ENCODE assay signal across 18 cellular contexts in genomic region chr19:35446194-35446593, GRCh38. TPM values are rescaled to one million over a fixed set of nuclear protein-coding genes. Genes with fewer than 3 reads are reported as not detected.
DNase-seq lines count a peak whose midpoint lies in the region; ATAC-seq lines count a peak whose summit lies in the region.
"Had no signal": no experiment of that assay in that cellular context is flagged by ENCODE, and none has a peak within 500 bp of the region (broad histone marks: within the 10 kb centered on the region; RNA-seq: fewer than 3 reads in every experiment).

No MANE protein-coding gene starts in this region.

- H3K27ac ChIP-seq in GM23248: no peak overlapping the region
- H3K27ac ChIP-seq: 22Rv1, body of pancreas, right atrium auricular region, thoracic aorta had no signal

- ATAC-seq in activated T-cell treated with anti-CD3 and anti-CD28 coated beads, Interleukin-2, amount 50 U/mL, for 4 hours: peak; percentile 70 to 79
- ATAC-seq in natural killer cell treated with Interleukin-12 subunit alpha and Interleukin-12 subunit beta and Interleukin-15 and Interleukin-18, amount 100 ng/mL, for 72 hours: peak; percentile 92 to 96
- ATAC-seq: body of pancreas, PC-3 had no signal

- H3F3A ChIP-seq in GM23248 (ENCODE audit: insufficient read depth): no peaks in the 10 kb centered on the region

- H3K27me3 Mint-ChIP-seq in activated T-cell treated with anti-CD3 and anti-CD28 coated beads, Interleukin-2, amount 50 U/mL, for 4 hours (ENCODE audit: low read depth): peaks cover 8% of the 10 kb centered on the region
- H3K27me3 Mint-ChIP-seq in natural killer cell treated with Interleukin-12 subunit alpha and Interleukin-12 subunit beta and Interleukin-15 and Interleukin-18, amount 100 ng/mL, for 72 hours: peaks cover 0 to 2% of the 10 kb centered on the region in 2 donors

- H3K9me2 ChIP-seq in GM23248 (ENCODE audit: insufficient read depth): no peaks in the 10 kb centered on the region

- H3K36me3 ChIP-seq in MG63 (no peaks in the 10 kb centered on the region), GM23248 (ENCODE audit: low read depth) (no peaks in the 10 kb centered on the region)
- H3K36me3 ChIP-seq: right atrium auricular region, thoracic aorta had no signal

- no peaks in the 10 kb centered on the region for H4K20me1 ChIP-seq in GM23248 (ENCODE audit: insufficient read depth)

- H3K9me3 ChIP-seq in MG63 (no peaks in the 10 kb centered on the region), GM23248 (ENCODE audit: low read depth) (no peaks in the 10 kb centered on the region)
- H3K9me3 ChIP-seq: body of pancreas, right atrium auricular region, thoracic aorta had no signal

- H3K4me3 Mint-ChIP-seq in activated T-cell treated with anti-CD3 and anti-CD28 coated beads, Interleukin-2, amount 50 U/mL, for 4 hours: no peak overlapping the region
- peak overlapping the region; percentile 81 for H3K4me3 Mint-ChIP-seq in natural killer cell treated with Interleukin-12 subunit alpha and Interleukin-12 subunit beta and Interleukin-15 and Interleukin-18, amount 100 ng/mL, for 72 hours

- no peak overlapping the region for H3K9ac ChIP-seq in GM23248

- 23 to 27% methylated on average over 11 of the region's 11 CpGs for WGBS in GM23248 (ENCODE audit: low coverage in 1 of 2, low lambda C conversion rate in 2 of 2, missing lambda C conversion rate in 2 of 2), 2 experiments

- H3K27me3 ChIP-seq in MG63: peaks cover 27% of the 10 kb centered on the region
- H3K27me3 ChIP-seq in GM23248 (replicated peaks; ENCODE audit: insufficient read depth): peaks cover 48% of the 10 kb centered on the region
- H3K27me3 ChIP-seq: right atrium auricular region had no signal

- H3K4me3 ChIP-seq in MG63 (no peak overlapping the region), GM23248 (no peak overlapping the region)
- H3K4me3 ChIP-seq: body of pancreas, right atrium auricular region, thoracic aorta had no signal

- H3K4me2 ChIP-seq in GM23248 (ENCODE audit: unreplicated experiment): no peak overlapping the region

- no peaks in the 10 kb centered on the region for H3K36me3 Mint-ChIP-seq in activated T-cell treated with anti-CD3 and anti-CD28 coated beads, Interleukin-2, amount 50 U/mL, for 4 hours (ENCODE audit: insufficient read depth)
- no peaks in the 10 kb centered on the region for H3K36me3 Mint-ChIP-seq in natural killer cell treated with Interleukin-12 subunit alpha and Interleukin-12 subunit beta and Interleukin-15 and Interleukin-18, amount 100 ng/mL, for 72 hours

- DNase-seq in SIG-M5 treated with dmso at 0.1 percent for 504 hours (lab: John Stamatoyannopoulos, UW; ENCODE audit: unreplicated experiment) (peak; percentile 28), SIG-M5 (lab: John Stamatoyannopoulos, UW) (no peak), MV-4-11 (lab: John Stamatoyannopoulos, UW) (peak; percentile 85), MG63 (no peak), GM23248 (no peak), kidney tubule cell (ENCODE audit: low spot score) (no peak)
- no peak for DNase-seq in activated T-cell treated with anti-CD3 and anti-CD28 coated beads, Interleukin-2, amount 50 U/mL, for 4 hours
- peak; percentile 69 for DNase-seq in natural killer cell treated with Interleukin-12 subunit alpha and Interleukin-12 subunit beta and Interleukin-15 and Interleukin-18, amount 100 ng/mL, for 72 hours (ENCODE audit: low spot score)
- DNase-seq: activated CD8-positive, alpha-beta memory T cell treated with anti-CD3 and anti-CD28 coated beads, Interleukin-2, amount 50 U/mL, for 48 hours; body of pancreas; Calu3; kidney; PC-3 had no signal

- in situ Hi-C loops in GM23248 (cut with MboI): no loop called here

- no peak overlapping the region for H2AFZ ChIP-seq in GM23248

- H3K4me1 ChIP-seq in GM23248 (ENCODE audit: insufficient read depth): no peaks in the 10 kb centered on the region

- peak overlapping the region; percentile 71 to 87 for H3K27ac Mint-ChIP-seq in natural killer cell treated with Interleukin-12 subunit alpha and Interleukin-12 subunit beta and Interleukin-15 and Interleukin-18, amount 100 ng/mL, for 72 hours

- peaks cover 33% of the 10 kb centered on the region for H3K4me1 Mint-ChIP-seq in activated T-cell treated with anti-CD3 and anti-CD28 coated beads, Interleukin-2, amount 50 U/mL, for 4 hours (ENCODE audit: low read depth)
- peaks cover 41 to 43% of the 10 kb centered on the region in 2 donors for H3K4me1 Mint-ChIP-seq in natural killer cell treated with Interleukin-12 subunit alpha and Interleukin-12 subunit beta and Interleukin-15 and Interleukin-18, amount 100 ng/mL, for 72 hours (ENCODE audit: low read depth in 2 of 2)

- no peaks in the 10 kb centered on the region for H3K9me3 Mint-ChIP-seq in activated T-cell treated with anti-CD3 and anti-CD28 coated beads, Interleukin-2, amount 50 U/mL, for 4 hours
- H3K9me3 Mint-ChIP-seq in natural killer cell treated with Interleukin-12 subunit alpha and Interleukin-12 subunit beta and Interleukin-15 and Interleukin-18, amount 100 ng/mL, for 72 hours: peaks cover 5% of the 10 kb centered on the region

- H3K79me2 ChIP-seq in GM23248 (ENCODE audit: insufficient read depth): no peaks in the 10 kb centered on the region

RNA-seq across cellular contexts. Expression of gene FFAR2, which starts 1.9 kb away (rescaled TPM):
- not detected for total RNA-seq in activated T-cell treated with anti-CD3 and anti-CD28 coated beads, Interleukin-2, amount 50 U/mL, for 4 hours
- not detected for total RNA-seq in natural killer cell treated with Interleukin-12 subunit alpha and Interleukin-12 subunit beta and Interleukin-15 and Interleukin-18, amount 100 ng/mL, for 72 hours
- not detected in 2 replicates for total RNA-seq in MG63 (2014; rRNA removed; shearing (Covaris generic); ENCODE audit: low replicate concordance)
- not detected in 2 replicates for total RNA-seq in GM23248 (2014; rRNA removed; shearing (Covaris generic))
- not detected in 2 replicates for polyA plus RNA-seq in GM23248 (2016; fragmentation: Nextera tagmentation; extraction: Ambion mirVana)
- total RNA-seq: body of pancreas; Calu3; M059J; PC-3; T-helper 1 cell treated with Interleukin-12 subunit alpha and Interleukin-12 subunit beta and Interleukin-4 antibody, amounts not matched to agents 30 ng/mL and 1 ng/mL, for 36 hours had no signal

RNA-seq across cellular contexts. Expression of gene KRTDAP, which starts 44.1 kb away (rescaled TPM):
- not detected for total RNA-seq in activated T-cell treated with anti-CD3 and anti-CD28 coated beads, Interleukin-2, amount 50 U/mL, for 4 hours
- total RNA-seq in natural killer cell treated with Interleukin-12 subunit alpha and Interleukin-12 subunit beta and Interleukin-15 and Interleukin-18, amount 100 ng/mL, for 72 hours: not detected
- not detected in 2 replicates for total RNA-seq in MG63 (2014; rRNA removed; shearing (Covaris generic); ENCODE audit: low replicate concordance)
- not detected in 2 replicates for total RNA-seq in GM23248 (2014; rRNA removed; shearing (Covaris generic))
- polyA plus RNA-seq in GM23248 (2016; fragmentation: Nextera tagmentation; extraction: Ambion mirVana): not detected in 2 replicates
- total RNA-seq: body of pancreas; Calu3; kidney; M059J; PC-3; right atrium auricular region; T-helper 1 cell treated with Interleukin-12 subunit alpha and Interleukin-12 subunit beta and Interleukin-4 antibody, amounts not matched to agents 30 ng/mL and 1 ng/mL, for 36 hours had no signal

Comparison
In these comparisons a context has a peak if more than half of its experiments do, and no peak if none do; other contexts are left out.
1. DNase-seq: peak in SIG-M5 treated with dmso at 0.1 percent for 504 hours (single experiment), MV-4-11 (single experiment) and natural killer cell treated with Interleukin-12 subunit alpha and Interleukin-12 subunit beta and Interleukin-15 and Interleukin-18, amount 100 ng/mL, for 72 hours (single experiment); none in SIG-M5 (single experiment), activated T-cell treated with anti-CD3 and anti-CD28 coated beads, Interleukin-2, amount 50 U/mL, for 4 hours (single experiment), MG63 (single experiment), GM23248 (single experiment) and kidney tubule cell (single experiment).